ENCODE assay signal across 14 cellular contexts in genomic region chr1:202286622-202287097, GRCh38. TPM values are rescaled to one million over a fixed set of nuclear protein-coding genes. Genes with fewer than 3 reads are reported as not detected.
A peak's percentile ranks its signal among the peaks of the same experiment; 100 is the strongest.
DNase-seq lines count a peak whose midpoint lies in the region; FAIRE-seq and TF ChIP-seq lines count a peak whose summit lies in the region.
"Had no signal": no experiment of that assay in that cellular context is flagged by ENCODE, and none has a peak within 500 bp of the region (broad histone marks: within the 10 kb centered on the region; RNA-seq: fewer than 3 reads in every experiment).

No MANE protein-coding gene starts in this region.

- H3K4me3 Mint-ChIP-seq in HFFc6 = peak overlapping the region; percentile 10; the same call in 1 of the 2 replicates
- H3K4me3 Mint-ChIP-seq: CD4-positive, alpha-beta T cell; stimulated activated memory B cell treated with anti-CD40 and anti-IgM and Interleukin-4, amounts not matched to agents 10 μg/mL and 1 μg/mL and 100 μg/mL, for 72 hours had no signal

- no peaks in the 10 kb centered on the region for H3K9me3 ChIP-seq in kidney (ENCODE audit: control insufficient read depth in 1 of 2, low read length in 2 of 2)
- H3K9me3 ChIP-seq in skeletal muscle tissue (ENCODE audit: control insufficient read depth in 3 of 3, low read length in 3 of 3) = no peaks in the 10 kb centered on the region

- H3K9me3 Mint-ChIP-seq in HFFc6 = no peaks in the 10 kb centered on the region
- H3K9me3 Mint-ChIP-seq: CD4-positive, alpha-beta T cell; stimulated activated memory B cell treated with anti-CD40 and anti-IgM and Interleukin-4, amounts not matched to agents 10 μg/mL and 1 μg/mL and 100 μg/mL, for 72 hours had no signal

- intact Hi-C loops in kidney (cut with DNase I) = no loop called here

- no peaks in the 10 kb centered on the region for H3K27me3 ChIP-seq in skeletal muscle tissue (ENCODE audit: control insufficient read depth in 3 of 3, insufficient read depth in 3 of 3, low read length in 3 of 3)

- peaks cover 34% of the 10 kb centered on the region for H3K27me3 Mint-ChIP-seq in HFFc6 (ENCODE audit: insufficient read depth)
- H3K27me3 Mint-ChIP-seq: CD4-positive, alpha-beta T cell had no signal

- no peaks in the 10 kb centered on the region for H3K36me3 ChIP-seq in kidney (ENCODE audit: control insufficient read depth in 1 of 2, insufficient read depth in 2 of 2, low read length in 2 of 2)
- no peaks in the 10 kb centered on the region for H3K36me3 ChIP-seq in skeletal muscle tissue (ENCODE audit: control insufficient read depth in 3 of 3, insufficient read depth in 3 of 3, low read length in 3 of 3)

- in situ Hi-C loops in ACHN (cut with HindIII; ENCODE audit: low pct_ligation_motif_present, low pct_unique_long_range_greater_than_20kb, low sequenced_read_pairs) = no loop called here

- H3K9ac ChIP-seq in kidney (ENCODE audit: low read length in 2 of 2) = no peak overlapping the region
- peak overlapping the region in 1 of 3 donors; percentile 51 for H3K9ac ChIP-seq in skeletal muscle tissue (ENCODE audit: low read depth in 1 of 3, low read length in 3 of 3)

- no peak overlapping the region for H3K27ac Mint-ChIP-seq in HFFc6
- H3K27ac Mint-ChIP-seq: CD4-positive, alpha-beta T cell; stimulated activated memory B cell treated with anti-CD40 and anti-IgM and Interleukin-4, amounts not matched to agents 10 μg/mL and 1 μg/mL and 100 μg/mL, for 72 hours had no signal

- TF ChIP-seq CTCF in HFFc6 (IDR thresholded peaks at IDR 0.05) (0 out of 2 replicates have a peak, but pooled peaks have one; percentile 19), coronary artery (IDR thresholded peaks at IDR 0.05) (no peak), kidney (IDR thresholded peaks at IDR 0.05; ENCODE audit: borderline replicate concordance, extremely low read depth, insufficient read depth) (no peak)

- H3K36me3 Mint-ChIP-seq in HFFc6 (ENCODE audit: low read depth) = no peaks in the 10 kb centered on the region
- H3K36me3 Mint-ChIP-seq: stimulated activated memory B cell treated with anti-CD40 and anti-IgM and Interleukin-4, amounts not matched to agents 10 μg/mL and 1 μg/mL and 100 μg/mL, for 72 hours had no signal

- H3K4me3 ChIP-seq in coronary artery (no peak overlapping the region), kidney (ENCODE audit: low read length in 2 of 2) (no peak overlapping the region), skeletal muscle tissue (ENCODE audit: low read length in 3 of 3) (peak overlapping the region in 1 of 3 donors; percentile 23)

- peak; percentile 85 for DNase-seq in HFFc6
- peak; percentile 92 for DNase-seq in coronary artery (ENCODE audit: low spot score)
- peak; percentile 89 for DNase-seq in kidney
- DNase-seq in NCI-H82 (lab: John Stamatoyannopoulos, UW) = no peak
- DNase-seq in NCI-H1048 (lab: John Stamatoyannopoulos, UW) = no peak
- no peak for DNase-seq in stimulated activated CD4-positive, alpha-beta T cell treated with anti-CD3 and anti-CD28 coated beads, Interleukin-4, amount 100 ng/mL, for 4 hours
- no peak for DNase-seq in ACHN
- DNase-seq: amniotic stem cell; CD4-positive, alpha-beta T cell; NCI-H524; SHP77; stimulated activated CD4-positive, alpha-beta T cell treated with anti-CD3 and anti-CD28 coated beads, Interleukin-2, amount 100 ng/mL, for 24 hours had no signal

- H3K4me1 ChIP-seq in kidney (ENCODE audit: control insufficient read depth in 1 of 2, insufficient read depth in 1 of 2, low read depth in 1 of 2, low read length in 2 of 2) (peaks cover 8 to 17% of the 10 kb centered on the region in 2 donors), skeletal muscle tissue (ENCODE audit: control insufficient read depth in 3 of 3, insufficient read depth in 3 of 3, low read length in 3 of 3) (peaks cover 17 to 33% (median 32%) of the 10 kb centered on the region in 3 donors)

- H3K4me1 Mint-ChIP-seq in HFFc6 (ENCODE audit: low read depth) = peaks cover 62% of the 10 kb centered on the region
- H3K4me1 Mint-ChIP-seq: stimulated activated memory B cell treated with anti-CD40 and anti-IgM and Interleukin-4, amounts not matched to agents 10 μg/mL and 1 μg/mL and 100 μg/mL, for 72 hours had no signal

- H3K27ac ChIP-seq in coronary artery = peak overlapping the region; percentile 79 to 83
- H3K27ac ChIP-seq in kidney (ENCODE audit: low read depth in 2 of 2, low read length in 2 of 2) = peak overlapping the region in 1 of 2 donors; percentile 9
- H3K27ac ChIP-seq in skeletal muscle tissue (ENCODE audit: low read depth, low read length) = peak overlapping the region; percentile 65

- no peak for FAIRE-seq in kidney (lab: Jason Lieb, UNC)

RNA-seq across cellular contexts. Expression of gene UBE2T, which starts 55.1 kb away (rescaled TPM):
- 10 to 100 TPM; 17.5 to 47.5 (median 40.3) TPM for total RNA-seq in HFFc6 (2021; fragmentation: NEBNext Ultra II Directional; extraction: Animal tissue kit (Norgen Biotek cat#: 25700))
- 1.6 TPM for total RNA-seq in kidney
- polyA plus RNA-seq in kidney (ENCODE audit: insufficient read depth, low read depth, low replicate concordance) = 6.6 TPM
- total RNA-seq in skeletal muscle tissue = 11.5 TPM

Comparison
In these comparisons a context has a peak if more than half of its experiments do, and no peak if none do; other contexts are left out.
1. DNase-seq: peak in HFFc6 (single experiment), coronary artery (single experiment) and kidney (single experiment); none in NCI-H82 (single experiment), NCI-H1048 (single experiment), stimulated activated CD4-positive, alpha-beta T cell treated with anti-CD3 and anti-CD28 coated beads, Interleukin-4, amount 100 ng/mL, for 4 hours (0 of 2) and ACHN (single experiment).